Comparison of ENCODE assay signal across 9 cellular contexts in genomic region chr17:50630524-50631194, GRCh38. TPM values are rescaled to one million over a fixed set of nuclear protein-coding genes. Genes with fewer than 3 reads are reported as not detected.
DNase-seq lines count a peak whose midpoint lies in the region; ATAC-seq and TF ChIP-seq lines count a peak whose summit lies in the region.
"Had no signal": no experiment of that assay in that cellular context is flagged by ENCODE, and none has a peak within 500 bp of the region (broad histone marks: within the 10 kb centered on the region; RNA-seq: fewer than 3 reads in every experiment).

No MANE protein-coding gene starts in this region.

- H3K9me2 ChIP-seq in neural cell (ENCODE audit: insufficient read depth, low read length), result no peaks in the 10 kb centered on the region

- H4K20me1 ChIP-seq in neural cell (ENCODE audit: insufficient read depth), result no peaks in the 10 kb centered on the region

- H3K4me1 ChIP-seq in upper lobe of left lung, result peaks cover 9 to 49% (median 26%) of the 10 kb centered on the region in 4 donors

- intact Hi-C loops in activated CD4-positive, alpha-beta T cell treated with anti-CD3 and anti-CD28 coated beads, Interleukin-2, amount 10 ng/mL, durations not matched to agents 24 days and 14 days (cut with micrococcal nuclease), result loop anchor here (2.0 to 5.0 kb wide), 3 partner anchors 37 to 148 kb away; no protein-coding TSS in a partner anchor

- H3K9me3 ChIP-seq in neural cell (ENCODE audit: low read length) (no peaks in the 10 kb centered on the region), upper lobe of left lung (no peaks in the 10 kb centered on the region)
- H3K9me3 ChIP-seq: SJSA1 had no signal

- peaks cover 6% of the 10 kb centered on the region for H3K4me1 Mint-ChIP-seq in activated CD4-positive, alpha-beta T cell treated with anti-CD3 and anti-CD28 coated beads, Interleukin-2, amount 10 ng/mL, durations not matched to agents 24 days and 14 days

- H3K4me3 ChIP-seq in neural cell (ENCODE audit: low read length), result peak overlapping the region; percentile 46
- no peak overlapping the region for H3K4me3 ChIP-seq in upper lobe of left lung
- H3K4me3 ChIP-seq: SJSA1 had no signal

- in situ Hi-C loops in G401 (cut with HindIII; ENCODE audit: low sequenced_read_pairs), result no loop called here

- no peak for TF ChIP-seq RAD21 in neural cell (conservative IDR thresholded peaks at IDR 0.05)

- no peaks in the 10 kb centered on the region for H3K36me3 Mint-ChIP-seq in activated CD4-positive, alpha-beta T cell treated with anti-CD3 and anti-CD28 coated beads, Interleukin-2, amount 10 ng/mL, durations not matched to agents 24 days and 14 days (ENCODE audit: low read depth)

- no peaks in the 10 kb centered on the region for H3K36me3 ChIP-seq in neural cell (ENCODE audit: insufficient read depth, low read length)
- no peaks in the 10 kb centered on the region for H3K36me3 ChIP-seq in upper lobe of left lung
- H3K36me3 ChIP-seq: SJSA1 had no signal

- peak; percentile 70 for DNase-seq in G401 (ENCODE audit: low spot score)
- DNase-seq in NCI-H1092 treated with DMSO at 0.1 percent for 48 hours (lab: John Stamatoyannopoulos, UW), result peak; percentile 30
- DNase-seq in activated CD4-positive, alpha-beta T cell treated with anti-CD3 and anti-CD28 coated beads, Interleukin-2, amount 10 ng/mL, durations not matched to agents 24 days and 14 days, result peak; percentile 88
- DNase-seq in dermis blood vessel endothelial cell, result peak; percentile 61
- peak; percentile 79 to 84 for DNase-seq in upper lobe of left lung
- no peak for DNase-seq in NCI-H446 (lab: John Stamatoyannopoulos, UW)
- no peak for DNase-seq in islet precursor cell

- no peaks in the 10 kb centered on the region for H3K79me2 ChIP-seq in neural cell (replicated peaks; ENCODE audit: insufficient read depth, low read length)

- H3F3A ChIP-seq in neural cell (ENCODE audit: insufficient read depth, low read length, poor library complexity, severe bottlenecking), result peaks cover 14% of the 10 kb centered on the region

- TF ChIP-seq POLR2A in upper lobe of left lung (IDR thresholded peaks at IDR 0.05), result no peak

- peak; percentile 21 to 70 for ATAC-seq in upper lobe of left lung (ENCODE audit: low FRiP score in 2 of 2)

- no peak overlapping the region for H3K4me3 Mint-ChIP-seq in activated CD4-positive, alpha-beta T cell treated with anti-CD3 and anti-CD28 coated beads, Interleukin-2, amount 10 ng/mL, durations not matched to agents 24 days and 14 days

- TF ChIP-seq EP300 in neural cell (conservative IDR thresholded peaks at IDR 0.05; ENCODE audit: poor library complexity, severe bottlenecking) (no peak), upper lobe of left lung (IDR thresholded peaks at IDR 0.05) (no peak)

- peak; percentile 61 for TF ChIP-seq CTCF in neural cell (IDR thresholded peaks at IDR 0.05; ENCODE audit: poor library complexity, severe bottlenecking)
- peak; percentile 79 to 95 (median 89) for TF ChIP-seq CTCF in upper lobe of left lung (IDR thresholded peaks at IDR 0.05)

- H2AFZ ChIP-seq in neural cell (ENCODE audit: low read depth, low read length), result no peak overlapping the region

- peaks cover 59% of the 10 kb centered on the region for H3K27me3 Mint-ChIP-seq in activated CD4-positive, alpha-beta T cell treated with anti-CD3 and anti-CD28 coated beads, Interleukin-2, amount 10 ng/mL, durations not matched to agents 24 days and 14 days

- H3K27me3 ChIP-seq in neural cell (ENCODE audit: insufficient read depth, low read depth, low read length) (peaks cover 27% of the 10 kb centered on the region), upper lobe of left lung (peaks cover 0 to 18% (median 12%) of the 10 kb centered on the region in 4 donors)
- H3K27me3 ChIP-seq: SJSA1 had no signal

- no peak overlapping the region for H3K4me2 ChIP-seq in neural cell (ENCODE audit: low read length)

- peak overlapping the region; percentile 67 for H3K9ac ChIP-seq in neural cell (ENCODE audit: low read length)

- no peak overlapping the region for H3K27ac Mint-ChIP-seq in activated CD4-positive, alpha-beta T cell treated with anti-CD3 and anti-CD28 coated beads, Interleukin-2, amount 10 ng/mL, durations not matched to agents 24 days and 14 days

- H3K9me3 Mint-ChIP-seq in activated CD4-positive, alpha-beta T cell treated with anti-CD3 and anti-CD28 coated beads, Interleukin-2, amount 10 ng/mL, durations not matched to agents 24 days and 14 days, result no peaks in the 10 kb centered on the region

- WGBS in upper lobe of left lung, 2 donors, result 59 to 60% methylated on average over 6 to 7 of the region's 7 CpGs

- H3K27ac ChIP-seq in neural cell (ENCODE audit: low read length) (peak overlapping the region; percentile 98), upper lobe of left lung (no peak overlapping the region)
- H3K27ac ChIP-seq: SJSA1 had no signal

TF ChIP-seq in neural cell, 6 proteins besides CTCF, POLR2A, EP300 and RAD21:
- TF ChIP-seq REST (IDR thresholded peaks at IDR 0.05; ENCODE audit: borderline replicate concordance) (no peak), SMC3 (conservative IDR thresholded peaks at IDR 0.05; ENCODE audit: poor library complexity) (peak; percentile 43)

RNA-seq across cellular contexts. Expression of gene ABCC3, which starts 4.0 kb away (rescaled TPM):
- total RNA-seq in G401 (2014; rRNA removed; shearing (Covaris generic)), result not detected in 2 replicates
- not detected in 2 replicates for total RNA-seq in activated CD4-positive, alpha-beta T cell treated with anti-CD3 and anti-CD28 coated beads, Interleukin-2, amount 10 ng/mL, durations not matched to agents 24 days and 14 days
- 1.3 and 2.7 TPM in 2 replicates for total RNA-seq in dermis blood vessel endothelial cell
- 0.08 TPM in 1 of 2 replicates, not detected in the other for polyA plus RNA-seq in neural cell
- polyA minus RNA-seq in neural cell, result not detected in 2 replicates
- 100 to 1,000 TPM in 1 of 6 donors, 10 to 100 TPM in 5; 34.2 to 268 (median 57.7) TPM for total RNA-seq in upper lobe of left lung

Comparison
In these comparisons a context has a peak if more than half of its experiments do, and no peak if none do; other contexts are left out.
1. DNase-seq: peak in G401 (single experiment), NCI-H1092 treated with DMSO at 0.1 percent for 48 hours (single experiment), activated CD4-positive, alpha-beta T cell treated with anti-CD3 and anti-CD28 coated beads, Interleukin-2, amount 10 ng/mL, durations not matched to agents 24 days and 14 days (single experiment), dermis blood vessel endothelial cell (single experiment) and upper lobe of left lung (2 of 2); none in NCI-H446 (0 of 2) and islet precursor cell (single experiment).